In genomic region chrX:41301438-41301824, GRCh38 we compare ENCODE assay signal across 1 cellular context.
TF ChIP-seq lines count a peak whose summit lies in the region.

No MANE protein-coding gene starts in this region.

TF ChIP-seq in K562, 482 proteins besides CTCF, POLR2A, EP300 and RAD21 (continued from another document):
- TF ChIP-seq, protein P1, sequence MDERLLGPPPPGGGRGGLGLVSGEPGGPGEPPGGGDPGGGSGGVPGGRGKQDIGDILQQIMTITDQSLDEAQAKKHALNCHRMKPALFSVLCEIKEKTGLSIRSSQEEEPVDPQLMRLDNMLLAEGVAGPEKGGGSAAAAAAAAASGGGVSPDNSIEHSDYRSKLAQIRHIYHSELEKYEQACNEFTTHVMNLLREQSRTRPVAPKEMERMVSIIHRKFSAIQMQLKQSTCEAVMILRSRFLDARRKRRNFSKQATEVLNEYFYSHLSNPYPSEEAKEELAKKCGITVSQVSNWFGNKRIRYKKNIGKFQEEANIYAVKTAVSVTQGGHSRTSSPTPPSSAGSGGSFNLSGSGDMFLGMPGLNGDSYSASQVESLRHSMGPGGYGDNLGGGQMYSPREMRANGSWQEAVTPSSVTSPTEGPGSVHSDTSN (CRISPR knock-in tag; IDR thresholded peaks at IDR 0.05; ENCODE audit: low read depth), result no peak
- TF ChIP-seq, protein P1 (tag; conservative IDR thresholded peaks at IDR 0.05; ENCODE audit: low read depth), result no peak
- no peak for TF ChIP-seq DMBX1 (CRISPR knock-in tag; IDR thresholded peaks at IDR 0.05; ENCODE audit: borderline replicate concordance)
